ENCODE assay signal across 18 cellular contexts in genomic region chr4:11313157-11313943, GRCh38.
"Had no signal": no experiment of that assay in that cellular context is flagged by ENCODE, and none has a peak within 500 bp of the region (broad histone marks: within the 10 kb centered on the region; RNA-seq: fewer than 3 reads in every experiment).

No MANE protein-coding gene starts in this region.

- H3K4me3 ChIP-seq: uterus had no signal

- H3K27ac ChIP-seq: uterus had no signal

- ATAC-seq: activated CD8-positive, alpha-beta T cell treated with anti-CD3 and anti-CD28 coated beads, Interleukin-2, amount 10 ng/mL, durations not matched to agents 7 days and 5 days; activated naive CD4-positive, alpha-beta T cell treated with anti-CD3 and anti-CD28 coated beads, Interleukin-2, amount 50 U/mL, for 72 hours; activated T-cell treated with anti-CD3 and anti-CD28 coated beads, Interleukin-2, amount 50 U/mL, for 72 hours; stimulated activated effector memory CD8-positive, alpha-beta T cell treated with anti-CD3 and anti-CD28 coated beads, Interleukin-12 subunit alpha, Interleukin-12 subunit beta, amount 100 ng/mL, for 72 hours had no signal

- DNase-seq: activated B cell treated with CpG ODN at 0.5 μM for 24 hours; activated CD4-positive, alpha-beta T cell treated with anti-CD3 and anti-CD28 coated beads for 48 hours; activated CD8-positive, alpha-beta memory T cell treated with anti-CD3 and anti-CD28 coated beads, Interleukin-2, amount 50 U/mL, for 4 hours; activated CD8-positive, alpha-beta T cell treated with anti-CD3 and anti-CD28 coated beads, Interleukin-2, amount 10 ng/mL, durations not matched to agents 7 days and 5 days; activated gamma-delta T cell; activated T-cell treated with anti-CD3 and anti-CD28 coated beads, Interleukin-2, amount 50 U/mL, for 72 hours; amniotic stem cell; dermis blood vessel endothelial cell; erythroblast; hippocampal formation; left ventricle myocardium superior; mesenchymal stem cell; nucleus accumbens; posterior cingulate gyrus; retina; uterus had no signal

- H3K4me1 ChIP-seq: uterus had no signal

- H3K9me3 ChIP-seq: uterus had no signal

- H3K27me3 ChIP-seq: uterus had no signal

- H3K36me3 ChIP-seq: uterus had no signal
